In genomic region chr18:44876749-44877148, GRCh38 we compare ENCODE assay signal across 36 cellular contexts.
"Had no signal": no experiment of that assay in that cellular context is flagged by ENCODE, and none has a peak within 500 bp of the region (broad histone marks: within the 10 kb centered on the region; RNA-seq: fewer than 3 reads in every experiment).

No MANE protein-coding gene starts in this region.

- ATAC-seq: activated CD4-positive, alpha-beta T cell treated with anti-CD3 and anti-CD28 coated beads for 36 hours; activated naive CD4-positive, alpha-beta T cell treated with anti-CD3 and anti-CD28 coated beads, Interleukin-2, amount 50 U/mL, for 72 hours; activated T-cell treated with anti-CD3 and anti-CD28 coated beads, Interleukin-2, amount 50 U/mL, for 72 hours; gastroesophageal sphincter; heart right ventricle; T-helper 17 cell had no signal

- H3K4me1 Mint-ChIP-seq: activated naive CD4-positive, alpha-beta T cell treated with anti-CD3 and anti-CD28 coated beads, Interleukin-2, amount 10 ng/mL, durations not matched to agents 7 days and 5 days; activated naive CD8-positive, alpha-beta T cell treated with anti-CD3 and anti-CD28 coated beads, Interleukin-2, amount 10 ng/mL, durations not matched to agents 7 days and 5 days had no signal

- H3K9me3 Mint-ChIP-seq: activated CD4-positive, alpha-beta memory T cell treated with anti-CD3 and anti-CD28 coated beads, Interleukin-2, amount 10 ng/mL, durations not matched to agents 7 days and 5 days; activated CD4-positive, alpha-beta T cell treated with anti-CD3 and anti-CD28 coated beads, Interleukin-2, amount 10 ng/mL, durations not matched to agents 24 days and 14 days; activated naive CD4-positive, alpha-beta T cell treated with anti-CD3 and anti-CD28 coated beads, Interleukin-2, amount 10 ng/mL, durations not matched to agents 7 days and 5 days; activated T-cell treated with anti-CD3 and anti-CD28 coated beads, Interleukin-2, amount 50 U/mL, for 24 hours; dendritic cell treated with granulocyte-macrophage colony-stimulating factor and Interleukin-4, amounts not matched to agents 40 ng/mL and 50 ng/mL, for 4 days; T-helper 2 cell treated with Interferon-gamma antibody and Interleukin-4, amounts not matched to agents 5 μg/mL and 100 μg/mL, for 36 hours had no signal

- H3K27ac ChIP-seq: ascending aorta, breast epithelium, cardiac muscle cell, coronary artery, dorsolateral prefrontal cortex, epithelial cell of prostate, esophagus squamous epithelium, gastroesophageal sphincter, heart right ventricle, WERI-Rb-1 had no signal

- H3K36me3 Mint-ChIP-seq: activated naive CD4-positive, alpha-beta T cell treated with anti-CD3 and anti-CD28 coated beads, Interleukin-2, amount 10 ng/mL, durations not matched to agents 7 days and 5 days; activated naive CD8-positive, alpha-beta T cell treated with anti-CD3 and anti-CD28 coated beads, Interleukin-2, amount 10 ng/mL, durations not matched to agents 7 days and 5 days had no signal

- H3K27ac Mint-ChIP-seq: activated CD4-positive, alpha-beta memory T cell treated with anti-CD3 and anti-CD28 coated beads, Interleukin-2, amount 10 ng/mL, durations not matched to agents 7 days and 5 days; activated CD4-positive, alpha-beta T cell treated with anti-CD3 and anti-CD28 coated beads for 36 hours; activated CD4-positive, alpha-beta T cell treated with anti-CD3 and anti-CD28 coated beads, Interleukin-2, amount 10 ng/mL, durations not matched to agents 24 days and 14 days; activated naive CD4-positive, alpha-beta T cell treated with anti-CD3 and anti-CD28 coated beads, Interleukin-2, amount 10 ng/mL, durations not matched to agents 7 days and 5 days; activated naive CD4-positive, alpha-beta T cell treated with anti-CD3 and anti-CD28 coated beads, Interleukin-2, amount 50 U/mL, for 72 hours; activated naive CD8-positive, alpha-beta T cell treated with anti-CD3 and anti-CD28 coated beads, Interleukin-2, amount 10 ng/mL, durations not matched to agents 7 days and 5 days; activated T-cell treated with anti-CD3 and anti-CD28 coated beads, Interleukin-2, amount 50 U/mL, for 24 hours; activated T-cell treated with anti-CD3 and anti-CD28 coated beads, Interleukin-2, amount 50 U/mL, for 72 hours; dendritic cell treated with granulocyte-macrophage colony-stimulating factor and Interleukin-4, amounts not matched to agents 40 ng/mL and 50 ng/mL, for 4 days; T-helper 17 cell; T-helper 2 cell treated with Interferon-gamma antibody and Interleukin-4, amounts not matched to agents 5 μg/mL and 100 μg/mL, for 36 hours had no signal

- H3K4me3 Mint-ChIP-seq: activated CD4-positive, alpha-beta memory T cell treated with anti-CD3 and anti-CD28 coated beads, Interleukin-2, amount 10 ng/mL, durations not matched to agents 7 days and 5 days; activated CD4-positive, alpha-beta T cell treated with anti-CD3 and anti-CD28 coated beads for 36 hours; activated CD4-positive, alpha-beta T cell treated with anti-CD3 and anti-CD28 coated beads, Interleukin-2, amount 10 ng/mL, durations not matched to agents 24 days and 14 days; activated naive CD4-positive, alpha-beta T cell treated with anti-CD3 and anti-CD28 coated beads, Interleukin-2, amount 10 ng/mL, durations not matched to agents 7 days and 5 days; activated naive CD8-positive, alpha-beta T cell treated with anti-CD3 and anti-CD28 coated beads, Interleukin-2, amount 10 ng/mL, durations not matched to agents 7 days and 5 days; activated T-cell treated with anti-CD3 and anti-CD28 coated beads, Interleukin-2, amount 50 U/mL, for 24 hours; activated T-cell treated with anti-CD3 and anti-CD28 coated beads, Interleukin-2, amount 50 U/mL, for 72 hours; brain; dendritic cell treated with granulocyte-macrophage colony-stimulating factor and Interleukin-4, amounts not matched to agents 40 ng/mL and 50 ng/mL, for 4 days; T-helper 17 cell; T-helper 2 cell treated with Interferon-gamma antibody and Interleukin-4, amounts not matched to agents 5 μg/mL and 100 μg/mL, for 36 hours had no signal

- H3K4me1 ChIP-seq: ascending aorta, breast epithelium had no signal

- FAIRE-seq: endothelial cell of umbilical vein had no signal

- H3K36me3 ChIP-seq: breast epithelium, cardiac muscle cell, esophagus squamous epithelium, heart right ventricle, WERI-Rb-1 had no signal

- H3K27me3 Mint-ChIP-seq: brain had no signal

- H3K4me3 ChIP-seq: ascending aorta, breast epithelium, cardiac muscle cell, coronary artery, dorsolateral prefrontal cortex, esophagus squamous epithelium, gastroesophageal sphincter, heart right ventricle had no signal

- H3K9me3 ChIP-seq: ascending aorta, breast epithelium, esophagus squamous epithelium, gastroesophageal sphincter had no signal

- H3K27me3 ChIP-seq: ascending aorta, breast epithelium, cardiac muscle cell, dorsolateral prefrontal cortex, esophagus squamous epithelium, gastroesophageal sphincter had no signal

- DNase-seq: activated CD4-positive, alpha-beta memory T cell treated with anti-CD3 and anti-CD28 coated beads, Interleukin-2, amount 10 ng/mL, durations not matched to agents 7 days and 5 days; activated CD4-positive, alpha-beta T cell treated with anti-CD3 and anti-CD28 coated beads for 36 hours; activated CD4-positive, alpha-beta T cell treated with anti-CD3 and anti-CD28 coated beads, Interleukin-2, amount 10 ng/mL, durations not matched to agents 24 days and 14 days; activated CD4-positive, alpha-beta T cell treated with anti-CD3 and anti-CD28 coated beads, Interleukin-2, amount 50 U/mL, for 4 hours; activated CD4-positive, CD25-positive, alpha-beta regulatory T cell; activated CD4-positive, CD25-positive, alpha-beta regulatory T cell treated with anti-CD3 and anti-CD28 coated beads, Interleukin-2, amount 50 U/mL, for 72 hours; activated CD8-positive, alpha-beta memory T cell treated with anti-CD3 and anti-CD28 coated beads, Interleukin-2, amount 50 U/mL, for 48 hours; activated gamma-delta T cell; activated naive CD4-positive, alpha-beta T cell; activated naive CD4-positive, alpha-beta T cell treated with anti-CD3 and anti-CD28 coated beads, Interleukin-2, amount 10 ng/mL, durations not matched to agents 7 days and 5 days; activated naive CD8-positive, alpha-beta T cell treated with anti-CD3 and anti-CD28 coated beads, Interleukin-2, amount 10 ng/mL, durations not matched to agents 7 days and 5 days; activated T-cell treated with anti-CD3 and anti-CD28 coated beads for 4 hours; activated T-cell treated with anti-CD3 and anti-CD28 coated beads, Interleukin-2, amount 50 U/mL, for 24 hours; activated T-cell treated with anti-CD3 and anti-CD28 coated beads, Interleukin-2, amount 50 U/mL, for 72 hours; central memory CD4-positive, alpha-beta T cell; cerebellar nuclear complex; dorsolateral prefrontal cortex; effector memory CD4-positive, alpha-beta T cell; esophagus squamous epithelium; foreskin melanocyte; heart right ventricle; T-helper 1 cell; T-helper 17 cell; T1000; WERI-Rb-1 had no signal
